18 cellular contexts compared by ENCODE assay signal in genomic region chr10:3719024-3719843, GRCh38.
A peak's percentile ranks its signal among the peaks of the same experiment; 100 is the strongest.
DNase-seq lines count a peak whose midpoint lies in the region; ATAC-seq and TF ChIP-seq lines count a peak whose summit lies in the region.
"Had no signal": no experiment of that assay in that cellular context is flagged by ENCODE, and none has a peak within 500 bp of the region (broad histone marks: within the 10 kb centered on the region; RNA-seq: fewer than 3 reads in every experiment).

No MANE protein-coding gene starts in this region.

- H3K9me3 ChIP-seq in neuronal stem cell (replicated peaks in 1 of 2; ENCODE audit: control insufficient read depth in 2 of 2, insufficient read depth in 1 of 2, low read depth in 1 of 2, low read length in 2 of 2) (peaks cover 0 to 5% of the 10 kb centered on the region in 2 donors), heart left ventricle (no peaks in the 10 kb centered on the region)
- H3K9me3 ChIP-seq: Caco-2, MG63 had no signal

- H3K4me2 ChIP-seq in neuronal stem cell (ENCODE audit: insufficient read depth, low read length, poor library complexity, severe bottlenecking), result no peak overlapping the region
- H3K4me2 ChIP-seq: GM23338 had no signal

- H3K79me1 ChIP-seq in neuronal stem cell (ENCODE audit: low read depth, low read length), result no peaks in the 10 kb centered on the region

- H3K4me3 Mint-ChIP-seq in stimulated activated naive CD8-positive, alpha-beta T cell treated with anti-CD3 and anti-CD28 coated beads, Interleukin-15, amount 100 ng/mL, for 72 hours, result no peak overlapping the region
- no peak overlapping the region for H3K4me3 Mint-ChIP-seq in stimulated activated memory B cell treated with anti-CD40 and anti-IgM and Interleukin-4, amounts not matched to agents 10 μg/mL and 1 μg/mL and 100 μg/mL, for 72 hours
- H3K4me3 Mint-ChIP-seq: GM23338 had no signal

- H3K36me3 ChIP-seq in neuronal stem cell (replicated peaks in 1 of 2; ENCODE audit: control insufficient read depth in 2 of 2, insufficient read depth in 2 of 2, low read length in 2 of 2), result no peaks in the 10 kb centered on the region
- no peaks in the 10 kb centered on the region for H3K36me3 ChIP-seq in heart left ventricle
- H3K36me3 ChIP-seq: MG63 had no signal

- no peaks in the 10 kb centered on the region for H3K9me3 Mint-ChIP-seq in stimulated activated naive CD8-positive, alpha-beta T cell treated with anti-CD3 and anti-CD28 coated beads, Interleukin-15, amount 100 ng/mL, for 72 hours
- H3K9me3 Mint-ChIP-seq in stimulated activated memory B cell treated with anti-CD40 and anti-IgM and Interleukin-4, amounts not matched to agents 10 μg/mL and 1 μg/mL and 100 μg/mL, for 72 hours, result peaks cover 6% of the 10 kb centered on the region
- H3K9me3 Mint-ChIP-seq: GM23338 had no signal

- H2BK15ac ChIP-seq in neuronal stem cell (ENCODE audit: low read length), result no peak overlapping the region

- H3K27me3 ChIP-seq in neuronal stem cell (ENCODE audit: control insufficient read depth in 3 of 3, insufficient read depth in 3 of 3, low read depth in 1 of 3, low read length in 3 of 3) (no peaks in the 10 kb centered on the region), heart left ventricle (no peaks in the 10 kb centered on the region)
- H3K27me3 ChIP-seq: MG63 had no signal

- no peak overlapping the region for H3K4ac ChIP-seq in neuronal stem cell (ENCODE audit: low read length)

- H2AFZ ChIP-seq in neuronal stem cell (ENCODE audit: low read length), result no peak overlapping the region
- H2AFZ ChIP-seq: GM23338 had no signal

- no peak for DNase-seq in stimulated activated naive CD8-positive, alpha-beta T cell treated with anti-CD3 and anti-CD28 coated beads, Interleukin-15, amount 100 ng/mL, for 72 hours
- no peak for DNase-seq in stimulated activated naive CD8-positive, alpha-beta T cell treated with anti-CD3 and anti-CD28 coated beads, Interleukin-15, Interleukin-2, amounts not matched to agents 100 U/mL and 50 U/mL, for 24 hours
- DNase-seq in ecto neural progenitor cell (ENCODE audit: low spot score) (peak; percentile 8), neuronal stem cell (ENCODE audit: low spot score) (no peak), middle frontal gyrus (ENCODE audit: extremely low spot score, low spot score) (no peak), heart left ventricle (no peak)
- DNase-seq: Caco-2, DMS53, MG63, NCI-H1092, NCI-H2081 treated with DMSO at 0.1 percent for 48 hours, NCI-H510A, NCI-H774, RPMI8226, SIG-M5 had no signal

- no peak overlapping the region for H2BK120ac ChIP-seq in neuronal stem cell (ENCODE audit: low read depth, low read length)

- no peak overlapping the region for H3K4me3 ChIP-seq in neuronal stem cell (ENCODE audit: low read length in 2 of 2)
- no peak overlapping the region for H3K4me3 ChIP-seq in heart left ventricle
- H3K4me3 ChIP-seq: GM23338, MG63 had no signal

- peak overlapping the region; percentile 39 for H2BK5ac ChIP-seq in neuronal stem cell (ENCODE audit: low read length)

- peak; percentile 23 for ATAC-seq in stimulated activated naive CD8-positive, alpha-beta T cell treated with anti-CD3 and anti-CD28 coated beads, Interleukin-15, amount 100 ng/mL, for 72 hours
- no peak for ATAC-seq in stimulated activated naive CD8-positive, alpha-beta T cell treated with anti-CD3 and anti-CD28 coated beads, Interleukin-15, Interleukin-2, amounts not matched to agents 100 U/mL and 50 U/mL, for 24 hours
- ATAC-seq in stimulated activated memory B cell treated with anti-CD40 and anti-IgM and Interleukin-4, amounts not matched to agents 10 μg/mL and 1 μg/mL and 100 μg/mL, for 72 hours, result peak; percentile 40
- no peak for ATAC-seq in heart left ventricle
- no peak for ATAC-seq in GM21526 (IDR thresholded peaks at IDR 0.05; ENCODE audit: low FRiP score, unreplicated experiment)
- ATAC-seq: GM23338 had no signal

- H3K27ac Mint-ChIP-seq in stimulated activated naive CD8-positive, alpha-beta T cell treated with anti-CD3 and anti-CD28 coated beads, Interleukin-15, amount 100 ng/mL, for 72 hours, result peak overlapping the region; percentile 27 to 97
- H3K27ac Mint-ChIP-seq in stimulated activated memory B cell treated with anti-CD40 and anti-IgM and Interleukin-4, amounts not matched to agents 10 μg/mL and 1 μg/mL and 100 μg/mL, for 72 hours, result peak overlapping the region; percentile 57
- H3K27ac Mint-ChIP-seq: GM23338 had no signal

- intact Hi-C loops in heart left ventricle (cut with DNase I), result no loop called here

- H2BK12ac ChIP-seq in neuronal stem cell (ENCODE audit: low read length), result no peak overlapping the region

- no peaks in the 10 kb centered on the region for H3K27me3 Mint-ChIP-seq in stimulated activated naive CD8-positive, alpha-beta T cell treated with anti-CD3 and anti-CD28 coated beads, Interleukin-15, amount 100 ng/mL, for 72 hours
- no peaks in the 10 kb centered on the region for H3K27me3 Mint-ChIP-seq in stimulated activated memory B cell treated with anti-CD40 and anti-IgM and Interleukin-4, amounts not matched to agents 10 μg/mL and 1 μg/mL and 100 μg/mL, for 72 hours

- H3K18ac ChIP-seq in neuronal stem cell (ENCODE audit: low read length), result peak overlapping the region; percentile 23

- H3K4me1 ChIP-seq in neuronal stem cell (ENCODE audit: control insufficient read depth in 2 of 2, insufficient read depth in 1 of 2, low read depth in 1 of 2, low read length in 2 of 2), result no peaks in the 10 kb centered on the region
- H3K4me1 ChIP-seq in heart left ventricle, result peaks cover 0 to 11% (median 3%) of the 10 kb centered on the region in 12 donors
- H3K4me1 ChIP-seq: Caco-2 had no signal

- no peak for TF ChIP-seq CTCF in heart left ventricle (IDR thresholded peaks at IDR 0.05)

- no peak overlapping the region for H3K9ac ChIP-seq in neuronal stem cell (ENCODE audit: low read depth, low read length, poor library complexity)

- no peak overlapping the region for H3K27ac ChIP-seq in neuronal stem cell (replicated peaks; ENCODE audit: low read length)
- H3K27ac ChIP-seq in heart left ventricle, result no peak overlapping the region

- H3K14ac ChIP-seq in neuronal stem cell (ENCODE audit: low read length), result no peak overlapping the region

- H2AK5ac ChIP-seq in neuronal stem cell (ENCODE audit: low read depth, low read length), result peak overlapping the region; percentile 63

- H4K8ac ChIP-seq in neuronal stem cell (ENCODE audit: low read depth, low read length), result no peak overlapping the region

- TF ChIP-seq POLR2A in heart left ventricle (IDR thresholded peaks at IDR 0.05), result no peak

- H3K4me1 Mint-ChIP-seq in stimulated activated naive CD8-positive, alpha-beta T cell treated with anti-CD3 and anti-CD28 coated beads, Interleukin-15, amount 100 ng/mL, for 72 hours, result no peaks in the 10 kb centered on the region
- peaks cover 11% of the 10 kb centered on the region for H3K4me1 Mint-ChIP-seq in stimulated activated memory B cell treated with anti-CD40 and anti-IgM and Interleukin-4, amounts not matched to agents 10 μg/mL and 1 μg/mL and 100 μg/mL, for 72 hours
- H3K4me1 Mint-ChIP-seq: GM23338 had no signal

- no peaks in the 10 kb centered on the region for H3K36me3 Mint-ChIP-seq in stimulated activated memory B cell treated with anti-CD40 and anti-IgM and Interleukin-4, amounts not matched to agents 10 μg/mL and 1 μg/mL and 100 μg/mL, for 72 hours

- no peak overlapping the region for H4K91ac ChIP-seq in neuronal stem cell (ENCODE audit: low read depth, low read length, poor library complexity)

- no peak overlapping the region for H3K23ac ChIP-seq in neuronal stem cell (ENCODE audit: low read depth, low read length, poor library complexity)

- whole genome bisulfite sequencing in neuronal stem cell (ENCODE audit: extremely low coverage in 2 of 2, insufficient read length in 2 of 2, insufficient replicate concordance in 1 of 2), 2 donors, result no CpG with 5 or more reads among the region's 17 CpGs
- WGBS in heart left ventricle, 4 donors, result 87 to 95% (median 91%) methylated on average over 16 to 17 of the region's 17 CpGs

Comparison
In these comparisons a context has a peak if more than half of its experiments do, and no peak if none do; other contexts are left out.
1. ATAC-seq: peak in stimulated activated naive CD8-positive, alpha-beta T cell treated with anti-CD3 and anti-CD28 coated beads, Interleukin-15, amount 100 ng/mL, for 72 hours (single experiment) and stimulated activated memory B cell treated with anti-CD40 and anti-IgM and Interleukin-4, amounts not matched to agents 10 μg/mL and 1 μg/mL and 100 μg/mL, for 72 hours (single experiment); none in stimulated activated naive CD8-positive, alpha-beta T cell treated with anti-CD3 and anti-CD28 coated beads, Interleukin-15, Interleukin-2, amounts not matched to agents 100 U/mL and 50 U/mL, for 24 hours (single experiment), heart left ventricle (0 of 4) and GM21526 (single experiment).